17 cellular contexts compared by ENCODE assay signal in the genomic region with DNA sequence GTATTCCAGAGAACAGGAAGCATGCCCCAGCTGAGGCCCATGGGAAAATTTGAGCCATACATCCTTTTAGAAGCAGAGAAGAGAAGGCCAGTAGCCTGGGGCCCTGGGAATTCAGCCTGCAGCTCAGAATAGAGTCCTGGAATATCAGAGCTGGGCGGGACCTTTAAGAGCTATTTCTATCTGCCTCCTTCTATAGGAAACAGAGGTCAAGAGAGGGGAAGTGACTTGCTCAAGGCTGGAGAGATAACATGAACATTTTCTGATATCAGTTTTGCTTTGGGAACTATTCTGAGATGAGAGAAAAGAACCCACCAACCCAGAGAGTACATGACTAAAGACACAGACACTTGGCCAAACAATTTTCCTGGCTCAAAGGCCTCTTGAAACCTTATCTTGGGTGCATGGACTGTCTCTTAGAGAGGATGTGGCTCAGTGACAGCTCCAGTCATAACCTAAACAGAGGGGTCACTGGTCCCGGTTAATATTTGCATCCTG. TPM values are rescaled to one million over a fixed set of nuclear protein-coding genes. Genes with fewer than 3 reads are reported as not detected.
A peak's percentile ranks its signal among the peaks of the same experiment; 100 is the strongest.
DNase-seq lines count a peak whose midpoint lies in the region; ATAC-seq and TF ChIP-seq lines count a peak whose summit lies in the region.
"Had no signal": no experiment of that assay in that cellular context is flagged by ENCODE, and none has a peak within 500 bp of the region (broad histone marks: within the 10 kb centered on the region; RNA-seq: fewer than 3 reads in every experiment).

No MANE protein-coding gene starts in this region.

- no peaks in the 10 kb centered on the region for H3K9me3 Mint-ChIP-seq in T-helper 2 cell treated with Interferon-gamma antibody and Interleukin-4, amounts not matched to agents 5 μg/mL and 100 μg/mL, for 36 hours

- H3K36me3 ChIP-seq in lung (ENCODE audit: control insufficient read depth in 2 of 2, insufficient read depth in 2 of 2, low read length in 2 of 2) (no peaks in the 10 kb centered on the region), skeletal muscle tissue (ENCODE audit: control insufficient read depth in 3 of 3, insufficient read depth in 3 of 3, low read length in 3 of 3) (peaks cover 0 to 17% (median 0%) of the 10 kb centered on the region in 3 donors)
- H3K36me3 ChIP-seq: prostate gland had no signal

- H3K4me3 ChIP-seq in lung: no peak overlapping the region
- no peak overlapping the region for H3K4me3 ChIP-seq in skeletal muscle tissue (ENCODE audit: low read length in 3 of 3)
- H3K4me3 ChIP-seq: prostate gland had no signal

- no peaks in the 10 kb centered on the region for H3K27me3 ChIP-seq in lung (ENCODE audit: control insufficient read depth, insufficient read depth)
- H3K27me3 ChIP-seq in skeletal muscle tissue (ENCODE audit: control insufficient read depth in 3 of 3, insufficient read depth in 3 of 3, low read length in 3 of 3): no peaks in the 10 kb centered on the region

- H3K4me3 Mint-ChIP-seq in T-helper 2 cell treated with Interferon-gamma antibody and Interleukin-4, amounts not matched to agents 5 μg/mL and 100 μg/mL, for 36 hours: no peak overlapping the region
- H3K4me3 Mint-ChIP-seq: activated naive CD4-positive, alpha-beta T cell treated with anti-CD3 and anti-CD28 coated beads, Interleukin-2, amount 50 U/mL, for 24 hours; immature natural killer cell had no signal

- H3K36me3 Mint-ChIP-seq in T-helper 2 cell treated with Interferon-gamma antibody and Interleukin-4, amounts not matched to agents 5 μg/mL and 100 μg/mL, for 36 hours (ENCODE audit: low read depth): no peaks in the 10 kb centered on the region
- H3K36me3 Mint-ChIP-seq: immature natural killer cell had no signal

- no peak for TF ChIP-seq CTCF in lung (IDR thresholded peaks at IDR 0.05; ENCODE audit: control extremely low read depth, extremely low read depth)

- DNase-seq in OCI-M1 (lab: John Stamatoyannopoulos, UW): peak; percentile 58
- peak; percentile 87 for DNase-seq in dermis blood vessel endothelial cell
- no peak for DNase-seq in lung (ENCODE audit: low spot score)
- DNase-seq in T1000 (lab: John Stamatoyannopoulos, UW): no peak
- DNase-seq in T-helper 2 cell treated with Interferon-gamma antibody and Interleukin-4, amounts not matched to agents 5 μg/mL and 100 μg/mL, for 36 hours (ENCODE audit: low spot score): no peak
- DNase-seq: activated CD4-positive, alpha-beta T cell treated with anti-CD3 and anti-CD28 coated beads, Interleukin-2, amount 50 U/mL, for 1 hour; activated T-cell treated with anti-CD3 and anti-CD28 coated beads, Interleukin-2, amount 50 U/mL, for 1 hour; immature natural killer cell; NCI-H1417 treated with DMSO at 0.1 percent for 48 hours; SHP77 treated with DMSO at 0.1 percent for 48 hours; stimulated activated CD4-positive, alpha-beta T cell treated with anti-CD3 and anti-CD28 coated beads, Interleukin-2, amount 100 ng/mL, for 24 hours had no signal

- H3K9ac ChIP-seq in skeletal muscle tissue (ENCODE audit: low read depth in 1 of 3, low read length in 3 of 3): no peak overlapping the region

- H3K4me1 Mint-ChIP-seq in T-helper 2 cell treated with Interferon-gamma antibody and Interleukin-4, amounts not matched to agents 5 μg/mL and 100 μg/mL, for 36 hours (ENCODE audit: low read depth): no peaks in the 10 kb centered on the region
- H3K4me1 Mint-ChIP-seq: activated naive CD4-positive, alpha-beta T cell treated with anti-CD3 and anti-CD28 coated beads, Interleukin-2, amount 50 U/mL, for 24 hours; immature natural killer cell had no signal

- H3K9me3 ChIP-seq in lung (ENCODE audit: control insufficient read depth in 2 of 2, insufficient read depth in 1 of 2, low read length in 1 of 2) (peaks cover 3 to 6% of the 10 kb centered on the region in 2 donors), skeletal muscle tissue (ENCODE audit: control insufficient read depth in 3 of 3, low read length in 3 of 3) (peaks cover 0 to 8% (median 5%) of the 10 kb centered on the region in 3 donors)
- H3K9me3 ChIP-seq: prostate gland had no signal

- ATAC-seq in lung (ENCODE audit: insufficient read depth, low FRiP score) (no peak), HG03378 (IDR thresholded peaks at IDR 0.05; ENCODE audit: unreplicated experiment) (no peak), GM21423 (IDR thresholded peaks at IDR 0.05; ENCODE audit: unreplicated experiment) (no peak)

- H3K27ac ChIP-seq in lung (ENCODE audit: low read depth in 1 of 2, low read length in 1 of 2) (peak overlapping the region; percentile 6 to 84), skeletal muscle tissue (ENCODE audit: low read depth, low read length) (peak overlapping the region; percentile 55)

- no peak overlapping the region for H3K27ac Mint-ChIP-seq in T-helper 2 cell treated with Interferon-gamma antibody and Interleukin-4, amounts not matched to agents 5 μg/mL and 100 μg/mL, for 36 hours
- H3K27ac Mint-ChIP-seq: activated naive CD4-positive, alpha-beta T cell treated with anti-CD3 and anti-CD28 coated beads, Interleukin-2, amount 50 U/mL, for 24 hours; immature natural killer cell had no signal

- WGBS in lung, 2 donors: 19 to 28% methylated on average over 2 of the region's 2 CpGs

- peaks cover 6 to 34% of the 10 kb centered on the region in 2 donors for H3K4me1 ChIP-seq in lung (ENCODE audit: control insufficient read depth in 2 of 2, insufficient read depth in 2 of 2, low read length in 2 of 2)
- peaks cover 20 to 39% (median 32%) of the 10 kb centered on the region in 3 donors for H3K4me1 ChIP-seq in skeletal muscle tissue (ENCODE audit: control insufficient read depth in 3 of 3, insufficient read depth in 3 of 3, low read length in 3 of 3)
- H3K4me1 ChIP-seq: prostate gland had no signal

- peaks cover 15% of the 10 kb centered on the region for H3K27me3 Mint-ChIP-seq in T-helper 2 cell treated with Interferon-gamma antibody and Interleukin-4, amounts not matched to agents 5 μg/mL and 100 μg/mL, for 36 hours (ENCODE audit: low read depth)

RNA-seq across cellular contexts. Expression of a gene that starts 26.0 kb away (rescaled TPM):
- total RNA-seq in dermis blood vessel endothelial cell (0.68 and 2.3 TPM in 2 replicates), lung (1 to 10 TPM in 1 of 2 donors, under 1 TPM in 1; 0.71 to 8.3 TPM), skeletal muscle tissue (5.7 TPM)
- under 1 TPM; 0.31 to 0.47 TPM for polyA plus RNA-seq in lung
- total RNA-seq: LHCN-M2 had no signal
- polyA plus RNA-seq: immature natural killer cell had no signal

Comparison
In these comparisons a context has a peak if more than half of its experiments do, and no peak if none do; other contexts are left out.
1. DNase-seq: peak in OCI-M1 (single experiment) and dermis blood vessel endothelial cell (single experiment); none in lung (single experiment), T1000 (single experiment) and T-helper 2 cell treated with Interferon-gamma antibody and Interleukin-4, amounts not matched to agents 5 μg/mL and 100 μg/mL, for 36 hours (single experiment).